8 cellular contexts compared by ENCODE assay signal in the genomic region with DNA sequence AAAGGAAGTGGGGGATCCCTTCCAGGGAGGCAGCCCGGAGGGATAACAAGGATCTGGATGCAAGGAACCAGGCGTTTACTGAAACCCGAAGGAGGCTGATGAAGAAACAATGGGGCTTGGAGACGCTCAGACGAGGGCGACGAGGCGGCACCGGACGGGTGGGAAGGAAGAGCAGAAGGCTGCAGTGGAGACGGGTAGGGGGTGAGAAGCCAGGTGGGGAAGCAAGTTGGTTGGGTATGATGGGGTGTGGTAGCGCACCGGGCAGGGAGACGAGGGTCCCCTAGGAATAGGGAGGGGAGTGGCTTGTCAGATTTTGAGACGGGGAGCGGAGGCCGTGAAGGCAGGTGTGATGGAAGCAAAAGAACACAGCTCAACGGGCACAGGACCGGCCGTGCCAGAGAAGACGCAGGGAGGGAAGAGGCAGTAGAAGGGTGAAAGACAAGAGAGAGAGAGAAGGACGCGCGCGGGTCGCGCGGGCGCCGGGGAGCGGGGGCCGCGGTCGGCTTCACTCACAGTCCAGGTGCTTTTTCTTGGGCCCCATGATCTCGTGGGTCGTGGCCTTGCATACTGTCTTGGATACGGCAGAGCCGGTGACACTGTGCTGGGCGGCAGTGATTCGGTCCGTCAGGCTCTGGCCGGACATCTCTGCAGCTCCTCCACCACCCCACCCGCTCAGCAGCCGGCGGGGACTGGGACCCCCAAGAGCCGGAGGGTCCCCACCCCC. TPM values are rescaled to one million over a fixed set of nuclear protein-coding genes. Genes with fewer than 3 reads are reported as not detected.
DNase-seq lines count a peak whose midpoint lies in the region; ATAC-seq and TF ChIP-seq lines count a peak whose summit lies in the region.

No MANE protein-coding gene starts in this region.

- H3K4me3 ChIP-seq in AG10803 (ENCODE audit: low read length) = peak overlapping the region; percentile 71
- peak overlapping the region; percentile 71 to 99 (median 91) for H3K4me3 ChIP-seq in Peyer's patch
- peak overlapping the region; percentile 72 to 99 (median 91) for H3K4me3 ChIP-seq in heart left ventricle
- peak overlapping the region; percentile 99 for H3K4me3 ChIP-seq in trophoblast cell (ENCODE audit: low read depth, low read length)

- TF ChIP-seq CTCF in AG10803 (conservative IDR thresholded peaks at IDR 0.05; ENCODE audit: low read length) (no peak), Peyer's patch (IDR thresholded peaks at IDR 0.05) (no peak), heart left ventricle (IDR thresholded peaks at IDR 0.05) (no peak)

- WGBS in heart left ventricle, 4 donors = 0 to 1% (median 1%) methylated on average over 38 to 46 of the region's 46 CpGs
- WGBS in trophoblast cell (ENCODE audit: extremely low coverage, insufficient coverage, insufficient read length) = no CpG with 5 or more reads among the region's 46 CpGs

- H3K18ac ChIP-seq in trophoblast cell (ENCODE audit: low read length) = peak overlapping the region; percentile 94

- H3K36me3 Mint-ChIP-seq in activated naive CD4-positive, alpha-beta T cell treated with anti-CD3 and anti-CD28 coated beads, Interleukin-2, amount 50 U/mL, for 72 hours = peaks cover 24 to 28% of the 10 kb centered on the region in 2 donors

- H2BK5ac ChIP-seq in trophoblast cell (ENCODE audit: low read depth, low read length, poor library complexity) = peak overlapping the region; percentile 95

- peak overlapping the region; percentile 91 for H4K8ac ChIP-seq in trophoblast cell (ENCODE audit: low read depth, low read length)

- H3K23ac ChIP-seq in trophoblast cell (ENCODE audit: low read length) = peak overlapping the region; percentile 8

- H3K79me2 ChIP-seq in trophoblast cell (ENCODE audit: control insufficient read depth, insufficient read depth, low read length, poor library complexity) = peaks cover 21% of the 10 kb centered on the region

- H3K9me3 ChIP-seq in Peyer's patch (no peaks in the 10 kb centered on the region), heart left ventricle (no peaks in the 10 kb centered on the region), trophoblast cell (ENCODE audit: insufficient read depth, low read depth, low read length) (no peaks in the 10 kb centered on the region)

- peak overlapping the region; percentile 92 to 99 (median 97) for H3K27ac ChIP-seq in Peyer's patch
- peak overlapping the region; percentile 96 to 99 (median 98) for H3K27ac ChIP-seq in heart left ventricle
- H3K27ac ChIP-seq in trophoblast cell (ENCODE audit: low read depth, low read length) = peak overlapping the region; percentile 95

- peak; percentile 1 for ATAC-seq in GM18870 (IDR thresholded peaks at IDR 0.05; ENCODE audit: unreplicated experiment)
- ATAC-seq in HG03103 (IDR thresholded peaks at IDR 0.05; ENCODE audit: low read depth, unreplicated experiment) = peak; percentile 10
- peak; percentile 15 to 36 for ATAC-seq in activated naive CD4-positive, alpha-beta T cell treated with anti-CD3 and anti-CD28 coated beads, Interleukin-2, amount 50 U/mL, for 72 hours
- ATAC-seq in heart left ventricle = peak in 3 of 4 donors; percentile 0 to 6 (median 3)

- peak overlapping the region; percentile 50 for H3K4me2 ChIP-seq in trophoblast cell (ENCODE audit: low read length)

- intact Hi-C loops in heart left ventricle (cut with DNase I) = loop anchor here in 7 of 10 donors (1.0 to 5.0 kb wide), 6 partner anchors 25 to 125 kb away; no protein-coding TSS in a partner anchor

- TF ChIP-seq POLR2A in Peyer's patch (IDR thresholded peaks at IDR 0.05) = no peak
- peak in 1 of 2 donors; percentile 15 for TF ChIP-seq POLR2A in heart left ventricle (IDR thresholded peaks at IDR 0.05)

- H3K36me3 ChIP-seq in Peyer's patch = no peaks in the 10 kb centered on the region
- no peaks in the 10 kb centered on the region for H3K36me3 ChIP-seq in heart left ventricle
- H3K36me3 ChIP-seq in trophoblast cell (ENCODE audit: control insufficient read depth in 1 of 2, insufficient read depth in 2 of 2, low read length in 2 of 2) = no peaks in the 10 kb centered on the region

- peaks cover 23% of the 10 kb centered on the region for H3K79me1 ChIP-seq in trophoblast cell (ENCODE audit: low read length)

- peak overlapping the region; percentile 100 for H3K4ac ChIP-seq in trophoblast cell (ENCODE audit: low read depth, low read length)

- H4K91ac ChIP-seq in trophoblast cell (ENCODE audit: low read depth, low read length) = peak overlapping the region; percentile 94

- peak overlapping the region; percentile 89 for H3K9ac ChIP-seq in trophoblast cell (ENCODE audit: low read length)

- peaks cover 0 to 4% of the 10 kb centered on the region in 2 donors for H3K9me3 Mint-ChIP-seq in activated naive CD4-positive, alpha-beta T cell treated with anti-CD3 and anti-CD28 coated beads, Interleukin-2, amount 50 U/mL, for 72 hours

- H4K12ac ChIP-seq in trophoblast cell (ENCODE audit: low read depth, low read length) = peak overlapping the region; percentile 52

- H2BK120ac ChIP-seq in trophoblast cell (ENCODE audit: insufficient read depth, low read length, poor library complexity) = peak overlapping the region; percentile 77

- H3K4me1 ChIP-seq in Peyer's patch (peaks cover 0 to 30% (median 2%) of the 10 kb centered on the region in 4 donors), heart left ventricle (peaks cover 3 to 46% (median 38%) of the 10 kb centered on the region in 12 donors), trophoblast cell (ENCODE audit: control insufficient read depth in 1 of 2, insufficient read depth in 2 of 2, low read length in 2 of 2) (peaks cover 8 to 13% of the 10 kb centered on the region in 2 experiments)

- peak overlapping the region; percentile 85 for H2BK12ac ChIP-seq in trophoblast cell (ENCODE audit: low read length)

- no peaks in the 10 kb centered on the region for H3K27me3 ChIP-seq in Peyer's patch
- no peaks in the 10 kb centered on the region for H3K27me3 ChIP-seq in heart left ventricle
- no peaks in the 10 kb centered on the region for H3K27me3 ChIP-seq in trophoblast cell (ENCODE audit: insufficient read depth, low read length)

- DNase-seq in AG10803 (ENCODE audit: low read depth) (peak; percentile 24), Peyer's patch (peak; percentile 51 to 70 (median 65)), heart left ventricle (peak; percentile 44 to 60 (median 51)), trophoblast cell (peak; percentile 25 to 39), KG1 (lab: John Stamatoyannopoulos, UW) (no peak)
- DNase-seq in activated naive CD4-positive, alpha-beta T cell treated with anti-CD3 and anti-CD28 coated beads, Interleukin-2, amount 50 U/mL, for 72 hours (ENCODE audit: low spot score in 2 of 2) = peak; percentile 53 to 61

- H3K27ac Mint-ChIP-seq in activated naive CD4-positive, alpha-beta T cell treated with anti-CD3 and anti-CD28 coated beads, Interleukin-2, amount 50 U/mL, for 72 hours = peak overlapping the region; percentile 96 to 97

- peak overlapping the region; percentile 95 for H2AK5ac ChIP-seq in trophoblast cell (ENCODE audit: low read length)

- peak overlapping the region; percentile 81 for H2AFZ ChIP-seq in trophoblast cell (ENCODE audit: insufficient read depth, low read length, poor library complexity)

- H3K14ac ChIP-seq in trophoblast cell (ENCODE audit: low read length) = peak overlapping the region; percentile 97

RNA-seq across cellular contexts. Expression of gene PICALM, which starts 0.6 kb away (rescaled TPM):
- 100 to 1,000 TPM; 201 to 292 (median 237) TPM for total RNA-seq in Peyer's patch
- total RNA-seq in activated naive CD4-positive, alpha-beta T cell treated with anti-CD3 and anti-CD28 coated beads, Interleukin-2, amount 50 U/mL, for 72 hours = 10 to 100 TPM; 65.4 to 82.1 TPM
- total RNA-seq in heart left ventricle = 100 to 1,000 TPM; 139 to 207 (median 183) TPM
- polyA plus RNA-seq in heart left ventricle = 100 to 1,000 TPM in 1 of 2 donors, 10 to 100 TPM in 1; 36.1 to 117 TPM
- polyA plus RNA-seq in trophoblast cell (2013) = 195 and 196 TPM in 2 replicates
